8 cellular contexts compared by ENCODE assay signal in genomic region chr2:113602040-113602769, GRCh38. TPM values are rescaled to one million over a fixed set of nuclear protein-coding genes. Genes with fewer than 3 reads are reported as not detected.
DNase-seq lines count a peak whose midpoint lies in the region; ATAC-seq and TF ChIP-seq lines count a peak whose summit lies in the region.
"Not testable (repeated sequence)": the region's sequence is repeated elsewhere in the genome, so short reads cannot be mapped to it uniquely, and the experiment has no call there.

No MANE protein-coding gene starts in this region.

- H3K79me2 ChIP-seq in GM23248 (ENCODE audit: insufficient read depth); OCI-LY3 (ENCODE audit: low read length): not testable (repeated sequence)

- H3K27me3 ChIP-seq in GM23248 (replicated peaks; ENCODE audit: insufficient read depth); OCI-LY3 (ENCODE audit: low read depth, low read length): not testable (repeated sequence)

- not testable (repeated sequence) for H3K9me2 ChIP-seq in GM23248 (ENCODE audit: insufficient read depth)

- not testable (repeated sequence) for H3K9ac ChIP-seq in GM23248; OCI-LY3 (ENCODE audit: low read length)

- BruUV-seq in MCF 10A (replicated peaks; lab: Mats Ljungman, UMichigan) = not testable (repeated sequence)

- H3K4me3 ChIP-seq in GM23248; OCI-LY3 (ENCODE audit: low read length): not testable (repeated sequence)

- H3K4me1 Mint-ChIP-seq in activated CD8-positive, alpha-beta T cell treated with anti-CD3 and anti-CD28 coated beads, Interleukin-2, amount 10 ng/mL, durations not matched to agents 7 days and 5 days (ENCODE audit: low read depth); MCF 10A (ENCODE audit: insufficient read depth, unreplicated experiment): not testable (repeated sequence)
- peaks cover 5 to 10% of the 10 kb centered on the region in 2 donors for H3K4me1 Mint-ChIP-seq in natural killer cell

- ATAC-seq in activated CD8-positive, alpha-beta T cell treated with anti-CD3 and anti-CD28 coated beads, Interleukin-2, amount 10 ng/mL, durations not matched to agents 7 days and 5 days; natural killer cell: not testable (repeated sequence)

- H3K4me3 Mint-ChIP-seq in activated CD8-positive, alpha-beta T cell treated with anti-CD3 and anti-CD28 coated beads, Interleukin-2, amount 10 ng/mL, durations not matched to agents 7 days and 5 days; MCF 10A (ENCODE audit: unreplicated experiment): not testable (repeated sequence)
- H3K4me3 Mint-ChIP-seq in natural killer cell = peak overlapping the region; percentile 72

- H4K20me1 ChIP-seq in GM23248 (ENCODE audit: insufficient read depth); OCI-LY3 (ENCODE audit: insufficient read depth, low read length): not testable (repeated sequence)

- H3K9me3 ChIP-seq in GM23248 (ENCODE audit: low read depth); OCI-LY3 (ENCODE audit: insufficient read depth, low read length): not testable (repeated sequence)

- not testable (repeated sequence) for H3K36me3 ChIP-seq in GM23248 (ENCODE audit: low read depth); OCI-LY3 (replicated peaks; ENCODE audit: low read depth, low read length)

- not testable (repeated sequence) for H3K4me1 ChIP-seq in GM23248 (ENCODE audit: insufficient read depth); OCI-LY3 (ENCODE audit: low read length)

- not testable (repeated sequence) for H3K36me3 Mint-ChIP-seq in activated CD8-positive, alpha-beta T cell treated with anti-CD3 and anti-CD28 coated beads, Interleukin-2, amount 10 ng/mL, durations not matched to agents 7 days and 5 days (ENCODE audit: low read depth); natural killer cell
- peaks cover 19% of the 10 kb centered on the region for H3K36me3 Mint-ChIP-seq in MCF 10A (ENCODE audit: insufficient read depth, unreplicated experiment)

- H3K4me2 ChIP-seq in GM23248 (ENCODE audit: unreplicated experiment); OCI-LY3 (ENCODE audit: low read length): not testable (repeated sequence)

- not testable (repeated sequence) for H2AFZ ChIP-seq in GM23248; OCI-LY3 (ENCODE audit: low read depth, low read length)

- WGBS in GM23248 (ENCODE audit: low coverage in 1 of 2, low lambda C conversion rate in 2 of 2, missing lambda C conversion rate in 2 of 2), 2 experiments = 83 to 85% methylated on average over 45 to 49 of the region's 51 CpGs

- POLR2A ChIA-PET in activated CD8-positive, alpha-beta T cell treated with anti-CD3 and anti-CD28 coated beads, Interleukin-2, amount 10 ng/mL, durations not matched to agents 7 days and 5 days (lab: Charles Lee); MCF 10A (lab: Yijun Ruan, JAX): not testable (repeated sequence)

- not testable (repeated sequence) for H3K9me3 Mint-ChIP-seq in activated CD8-positive, alpha-beta T cell treated with anti-CD3 and anti-CD28 coated beads, Interleukin-2, amount 10 ng/mL, durations not matched to agents 7 days and 5 days (ENCODE audit: insufficient read depth); MCF 10A (ENCODE audit: unreplicated experiment); natural killer cell

- CTCF ChIA-PET in activated CD8-positive, alpha-beta T cell treated with anti-CD3 and anti-CD28 coated beads, Interleukin-2, amount 10 ng/mL, durations not matched to agents 7 days and 5 days (lab: Charles Lee) = interaction anchor here (0.6 kb wide), 1 partner anchor 98 kb away, joined by 3 read pairs; no protein-coding TSS in a partner anchor
- CTCF ChIA-PET in MCF 10A (lab: Yijun Ruan, JAX) = interaction anchor here (0.6 to 0.7 kb wide), 2 partner anchors 485 to 933 kb away, joined by 4 read pairs; no protein-coding TSS in a partner anchor

- peak; percentile 32; the same call in 1 of the 2 replicates for TF ChIP-seq CTCF in OCI-LY3 (IDR thresholded peaks at IDR 0.05; ENCODE audit: low read depth, low read length)
- TF ChIP-seq CTCF in MCF 10A (IDR thresholded peaks at IDR 0.05; ENCODE audit: unreplicated experiment) = peak; percentile 44
- TF ChIP-seq CTCF in natural killer cell (IDR thresholded peaks at IDR 0.05) = peak; percentile 37

- peak; percentile 58 for DNase-seq in CD1c-positive myeloid dendritic cell (ENCODE audit: extremely low spot score)
- peak; percentile 64 for DNase-seq in GM23248
- peak; percentile 76 for DNase-seq in activated CD8-positive, alpha-beta T cell treated with anti-CD3 and anti-CD28 coated beads, Interleukin-2, amount 10 ng/mL, durations not matched to agents 7 days and 5 days
- peak; percentile 10 for DNase-seq in MCF 10A (ENCODE audit: unreplicated experiment)
- peak in 30 of 42 donors; percentile 6 to 81 (median 50) for DNase-seq in head of caudate nucleus
- DNase-seq in natural killer cell = peak; percentile 40
- DNase-seq in stimulated activated CD4-positive, alpha-beta T cell treated with anti-CD3 and anti-CD28 coated beads, TNF-alpha, amount 100 ng/mL, for 24 hours (ENCODE audit: low read depth in 3 of 3) = peak in 2 of 3 experiments; percentile 36 to 67

- H3K27me3 Mint-ChIP-seq in activated CD8-positive, alpha-beta T cell treated with anti-CD3 and anti-CD28 coated beads, Interleukin-2, amount 10 ng/mL, durations not matched to agents 7 days and 5 days (ENCODE audit: low read depth); MCF 10A (ENCODE audit: insufficient read depth, unreplicated experiment); natural killer cell (ENCODE audit: low read depth in 2 of 2): not testable (repeated sequence)

- not testable (repeated sequence) for H3K27ac ChIP-seq in GM23248; OCI-LY3 (ENCODE audit: low read length)

- H3F3A ChIP-seq in GM23248 (ENCODE audit: insufficient read depth) = not testable (repeated sequence)

- H3K27ac Mint-ChIP-seq in activated CD8-positive, alpha-beta T cell treated with anti-CD3 and anti-CD28 coated beads, Interleukin-2, amount 10 ng/mL, durations not matched to agents 7 days and 5 days; MCF 10A (ENCODE audit: low read depth, unreplicated experiment); natural killer cell: not testable (repeated sequence)

- in situ Hi-C loops in GM23248 (cut with MboI) = not testable (repeated sequence)

- intact Hi-C loops in MCF 10A (cut with micrococcal nuclease); head of caudate nucleus (cut with DNase I); natural killer cell (cut with micrococcal nuclease): not testable (repeated sequence)

RNA-seq across cellular contexts. Expression of gene RABL2A, which starts 24.9 kb away (rescaled TPM):
- total RNA-seq in GM23248 (2014; rRNA removed; shearing (Covaris generic)) = 4.3 and 5.4 TPM in 2 replicates
- polyA plus RNA-seq in GM23248 (2016; fragmentation: Nextera tagmentation; extraction: Ambion mirVana) = 6.5 and 9.7 TPM in 2 replicates
- total RNA-seq in activated CD8-positive, alpha-beta T cell treated with anti-CD3 and anti-CD28 coated beads, Interleukin-2, amount 10 ng/mL, durations not matched to agents 7 days and 5 days = 10 to 100 TPM; 12.0 to 12.5 TPM
- total RNA-seq in MCF 10A (2022) (17.6 and 24.0 TPM in 2 replicates), natural killer cell (10 to 100 TPM; 16.7 to 23.5 (median 22.5) TPM)

Comparison
In these comparisons a context has a peak if more than half of its experiments do, and no peak if none do; other contexts are left out.
1. DNase-seq: peak in every context shown above with its lines; median percentile 76 in activated CD8-positive, alpha-beta T cell treated with anti-CD3 and anti-CD28 coated beads, Interleukin-2, amount 10 ng/mL, durations not matched to agents 7 days and 5 days; 64 in GM23248; 58 in CD1c-positive myeloid dendritic cell; 52 in stimulated activated CD4-positive, alpha-beta T cell treated with anti-CD3 and anti-CD28 coated beads, TNF-alpha, amount 100 ng/mL, for 24 hours; 50 in head of caudate nucleus; 40 in natural killer cell; 10 in MCF 10A.